ENCODE assay signal across 8 cellular contexts in genomic region chr19:9796113-9796773, GRCh38. TPM values are rescaled to one million over a fixed set of nuclear protein-coding genes. Genes with fewer than 3 reads are reported as not detected.
A peak's percentile ranks its signal among the peaks of the same experiment; 100 is the strongest.
DNase-seq lines count a peak whose midpoint lies in the region; ATAC-seq, FAIRE-seq and TF ChIP-seq lines count a peak whose summit lies in the region.

No MANE protein-coding gene starts in this region.

- WGBS in HepG2 (ENCODE audit: low lambda C conversion rate): 53% methylated on average over 6 of the region's 6 CpGs

- FAIRE-seq in HepG2 (lab: Jason Lieb, UNC): peak; percentile 96

- peak; percentile 83 for TF ChIP-seq RAD21 in HepG2 (CRISPR knock-in tag; IDR thresholded peaks at IDR 0.05)

- H2AFZ ChIP-seq in HepG2 (ENCODE audit: low read length): no peak overlapping the region

- CTCF ChIA-PET in activated CD4-positive, alpha-beta T cell treated with anti-CD3 and anti-CD28 coated beads, Interleukin-2, amount 10 ng/mL, durations not matched to agents 7 days and 5 days (lab: Charles Lee): interaction anchor here (0.7 to 1.3 kb wide), 10 partner anchors 10 to 484 kb away, joined by 3 to 7 read pairs (median 4); no protein-coding TSS in a partner anchor
- CTCF ChIA-PET in HepG2 (lab: Yijun Ruan, JAX; ENCODE audit: low intra/inter-chr PET ratio, low total read pairs): interaction anchor here (1.3 to 2.7 kb wide), 3 partner anchors 171 to 590 kb away, joined by 5 to 50 read pairs (median 15); no protein-coding TSS in a partner anchor

- H3K36me3 Mint-ChIP-seq in activated CD4-positive, alpha-beta T cell treated with anti-CD3 and anti-CD28 coated beads, Interleukin-2, amount 10 ng/mL, durations not matched to agents 7 days and 5 days (ENCODE audit: low read depth): no peaks in the 10 kb centered on the region

- H3K4me1 ChIP-seq in HepG2 (ENCODE audit: insufficient read depth, low read length): 0 out of 2 replicates have a peak, but pooled peaks cover under 1% of the 10 kb centered on the region

- TF ChIP-seq EP300 in HepG2 (IDR thresholded peaks at IDR 0.05; ENCODE audit: low read depth in 2 of 2, low read length in 2 of 2) (no peak), HepG2 (CRISPR knock-in tag; IDR thresholded peaks at IDR 0.05; ENCODE audit: borderline replicate concordance) (no peak)

- H3K4me3 ChIP-seq in HL-60 (replicated peaks; ENCODE audit: insufficient read depth, low read length) (no peak overlapping the region), HepG2 (replicated peaks in 1 of 3; ENCODE audit: insufficient read depth in 1 of 3, low read depth in 2 of 3, low read length in 3 of 3) (no peak overlapping the region)

- no TSS peak for BruUV-seq in HepG2 (replicated peaks; lab: Mats Ljungman, UMichigan)

- H3K27me3 Mint-ChIP-seq in activated CD4-positive, alpha-beta T cell treated with anti-CD3 and anti-CD28 coated beads, Interleukin-2, amount 10 ng/mL, durations not matched to agents 7 days and 5 days: no peaks in the 10 kb centered on the region

- POLR2A ChIA-PET in activated CD4-positive, alpha-beta T cell treated with anti-CD3 and anti-CD28 coated beads, Interleukin-2, amount 10 ng/mL, durations not matched to agents 7 days and 5 days (lab: Charles Lee): no interaction called here
- POLR2A ChIA-PET in HepG2 (lab: Yijun Ruan, JAX): no interaction called here

- in situ Hi-C loops in HepG2 (cut with HindIII; ENCODE audit: extremely low pct_ligation_motif_present, low pct_unique_long_range_greater_than_20kb): loop anchor here (5.0 to 25.0 kb wide), 2 partner anchors 484 to 659 kb away; partner anchors contain the start of genes OR7G3 and ZNF317

- H3K27ac ChIP-seq in HL-60 (replicated peaks) (peak overlapping the region; percentile 36), HepG2 (ENCODE audit: extremely low read length, insufficient read depth, low read length) (no peak overlapping the region)

- DNase-seq in GM04504 (ENCODE audit: low read depth): peak; percentile 72
- peak; percentile 82 to 92 for DNase-seq in HL-60 (ENCODE audit: low read depth in 1 of 2, low spot score in 1 of 2)
- DNase-seq in NCI-H774 (lab: John Stamatoyannopoulos, UW): peak; percentile 79
- peak; percentile 93 for DNase-seq in activated CD4-positive, alpha-beta T cell treated with anti-CD3 and anti-CD28 coated beads, Interleukin-2, amount 10 ng/mL, durations not matched to agents 7 days and 5 days
- peak; percentile 87 for DNase-seq in dedifferentiated amniotic fluid mesenchymal stem cell (ENCODE audit: extremely low spot score)
- peak; percentile 86 for DNase-seq in HepG2 (ENCODE audit: low spot score)
- DNase-seq in stimulated activated CD4-positive, alpha-beta T cell treated with anti-CD3 and anti-CD28 coated beads, Interleukin-4, amount 100 ng/mL, for 48 hours (ENCODE audit: low read depth in 2 of 2): peak; percentile 64 to 74

- no peaks in the 10 kb centered on the region for H3K36me3 ChIP-seq in HepG2 (replicated peaks in 1 of 2; ENCODE audit: control insufficient read depth in 1 of 2, insufficient read depth in 2 of 2, low read length in 2 of 2)

- TF ChIP-seq CTCF in HL-60 (IDR thresholded peaks at IDR 0.05; ENCODE audit: insufficient read depth, low read length) (peak; percentile 94), HepG2 (CRISPR knock-in tag; IDR thresholded peaks at IDR 0.05) (peak; percentile 92)

- H3K9me3 ChIP-seq in HepG2 (ENCODE audit: low read length): no peaks in the 10 kb centered on the region

- peaks cover 41% of the 10 kb centered on the region for H3K4me1 Mint-ChIP-seq in activated CD4-positive, alpha-beta T cell treated with anti-CD3 and anti-CD28 coated beads, Interleukin-2, amount 10 ng/mL, durations not matched to agents 7 days and 5 days

- no peak overlapping the region for H3K4me3 Mint-ChIP-seq in activated CD4-positive, alpha-beta T cell treated with anti-CD3 and anti-CD28 coated beads, Interleukin-2, amount 10 ng/mL, durations not matched to agents 7 days and 5 days

- H3K27ac Mint-ChIP-seq in activated CD4-positive, alpha-beta T cell treated with anti-CD3 and anti-CD28 coated beads, Interleukin-2, amount 10 ng/mL, durations not matched to agents 7 days and 5 days: peak overlapping the region; percentile 84

- TF ChIP-seq POLR2A in HepG2 (IDR thresholded peaks at IDR 0.05; ENCODE audit: insufficient read depth in 1 of 2, low read depth in 2 of 2, low read length in 2 of 2): no peak

- H3K79me2 ChIP-seq in HepG2 (ENCODE audit: insufficient read depth, low read length): no peaks in the 10 kb centered on the region

- ATAC-seq in HepG2 (peak; percentile 71), GM21717 (IDR thresholded peaks at IDR 0.05; ENCODE audit: unreplicated experiment) (no peak)

- no peak overlapping the region for H3K4me2 ChIP-seq in HepG2 (ENCODE audit: low read depth, low read length)

- intact Hi-C loops in HepG2 (cut with micrococcal nuclease; ENCODE audit: unreplicated experiment): loop anchor here (2.0 to 10.0 kb wide), 2 partner anchors 209 to 481 kb away; no protein-coding TSS in a partner anchor

- H4K20me1 ChIP-seq in HepG2 (ENCODE audit: insufficient read depth, low read length): no peaks in the 10 kb centered on the region

- H3K9me3 Mint-ChIP-seq in activated CD4-positive, alpha-beta T cell treated with anti-CD3 and anti-CD28 coated beads, Interleukin-2, amount 10 ng/mL, durations not matched to agents 7 days and 5 days: peaks cover 7% of the 10 kb centered on the region

- peaks cover 3% of the 10 kb centered on the region for H3K27me3 ChIP-seq in HL-60 (ENCODE audit: insufficient read depth, poor library complexity, severe bottlenecking)
- H3K27me3 ChIP-seq in HepG2 (ENCODE audit: control insufficient read depth in 1 of 2, insufficient read depth in 2 of 2, low read length in 2 of 2): no peaks in the 10 kb centered on the region

- H3K9ac ChIP-seq in HepG2 (ENCODE audit: insufficient read depth, low read depth, low read length): no peak overlapping the region

RNA-seq across cellular contexts. Expression of gene FBXL12, which starts 22.6 kb away (rescaled TPM):
- 10 to 100 TPM; 20.9 to 25.6 TPM for total RNA-seq in activated CD4-positive, alpha-beta T cell treated with anti-CD3 and anti-CD28 coated beads, Interleukin-2, amount 10 ng/mL, durations not matched to agents 7 days and 5 days
- total RNA-seq in HepG2 (2016; rRNA removed; fragmentation: Illumina TruSeq; extraction: Trizol): 19.0 and 20.4 TPM in 2 replicates
- total RNA-seq in HepG2 (2016; cell fraction: cytosol; rRNA removed; fragmentation: Illumina TruSeq; extraction: Trizol; ENCODE audit: low read depth): 6.1 and 6.2 TPM in 2 replicates
- 15.4 and 21.7 TPM in 2 replicates for total RNA-seq in HepG2 (2016; cell fraction: insoluble cytoplasmic fraction; rRNA removed; fragmentation: Illumina TruSeq; extraction: Trizol)
- total RNA-seq in HepG2 (2016; cell fraction: membrane; rRNA removed; fragmentation: Illumina TruSeq; extraction: Trizol): 9.7 and 12.3 TPM in 2 replicates
- total RNA-seq in HepG2 (2016; cell fraction: nucleus; rRNA removed; fragmentation: Illumina TruSeq; extraction: Trizol): 18.7 and 20.1 TPM in 2 replicates
- polyA plus RNA-seq in HepG2 (2011; rRNA removed): 23.1 and 30.1 TPM in 2 replicates
- polyA plus RNA-seq in HepG2 (2011; cell fraction: cytosol; rRNA removed): 15.4 and 23.3 TPM in 2 replicates
- 56.0 and 59.0 TPM in 2 replicates for polyA plus RNA-seq in HepG2 (2011; cell fraction: nucleus; rRNA removed)
- 17.5 and 22.5 TPM in 2 replicates for polyA plus RNA-seq in HepG2 (2012)
- 2.6 and 3.8 TPM in 2 replicates for polyA plus RNA-seq in HepG2 (2016; cell fraction: cytosol; fragmentation: Illumina TruSeq; extraction: Trizol; ENCODE audit: low read depth)
- 21.5 and 27.0 TPM in 2 replicates for polyA plus RNA-seq in HepG2 (2016; cell fraction: insoluble cytoplasmic fraction; fragmentation: Illumina TruSeq; extraction: Trizol; ENCODE audit: low read depth)
- 7.6 and 8.6 TPM in 2 replicates for polyA plus RNA-seq in HepG2 (2016; cell fraction: membrane; fragmentation: Illumina TruSeq; extraction: Trizol; ENCODE audit: low read depth)
- 35.6 and 40.1 TPM in 2 replicates for polyA plus RNA-seq in HepG2 (2016; cell fraction: nucleus; fragmentation: Illumina TruSeq; extraction: Trizol; ENCODE audit: insufficient read depth, low read depth)
- 9.7 and 38.5 TPM in 2 replicates for polyA minus RNA-seq in HepG2 (2011; rRNA and poly(A)+ RNA removed; ENCODE audit: low replicate concordance)
- polyA minus RNA-seq in HepG2 (2011; cell fraction: cytosol; rRNA and poly(A)+ RNA removed): 10.0 and 11.3 TPM in 2 replicates
- polyA minus RNA-seq in HepG2 (2011; cell fraction: nucleus; rRNA and poly(A)+ RNA removed): 25.1 and 28.3 TPM in 2 replicates

RNA-seq across cellular contexts. Expression of gene ZNF846, which starts 27.7 kb away (rescaled TPM):
- 1 to 10 TPM; 6.9 to 8.2 TPM for total RNA-seq in activated CD4-positive, alpha-beta T cell treated with anti-CD3 and anti-CD28 coated beads, Interleukin-2, amount 10 ng/mL, durations not matched to agents 7 days and 5 days
- total RNA-seq in HepG2 (2016; rRNA removed; fragmentation: Illumina TruSeq; extraction: Trizol): 3.7 and 5.4 TPM in 2 replicates
- total RNA-seq in HepG2 (2016; cell fraction: cytosol; rRNA removed; fragmentation: Illumina TruSeq; extraction: Trizol; ENCODE audit: low read depth): 1.6 and 2.6 TPM in 2 replicates
- total RNA-seq in HepG2 (2016; cell fraction: insoluble cytoplasmic fraction; rRNA removed; fragmentation: Illumina TruSeq; extraction: Trizol): 4.3 and 4.7 TPM in 2 replicates
- 2.1 and 3.0 TPM in 2 replicates for total RNA-seq in HepG2 (2016; cell fraction: membrane; rRNA removed; fragmentation: Illumina TruSeq; extraction: Trizol)
- 8.0 and 9.0 TPM in 2 replicates for total RNA-seq in HepG2 (2016; cell fraction: nucleus; rRNA removed; fragmentation: Illumina TruSeq; extraction: Trizol)
- polyA plus RNA-seq in HepG2 (2011; rRNA removed): 4.7 and 4.8 TPM in 2 replicates
- 1.6 and 2.3 TPM in 2 replicates for polyA plus RNA-seq in HepG2 (2011; cell fraction: cytosol; rRNA removed)
- polyA plus RNA-seq in HepG2 (2011; cell fraction: nucleus; rRNA removed): 5.1 and 8.8 TPM in 2 replicates
- polyA plus RNA-seq in HepG2 (2012): 3.5 and 3.9 TPM in 2 replicates
- polyA plus RNA-seq in HepG2 (2016; cell fraction: cytosol; fragmentation: Illumina TruSeq; extraction: Trizol; ENCODE audit: low read depth): 1.2 and 1.7 TPM in 2 replicates
- polyA plus RNA-seq in HepG2 (2016; cell fraction: insoluble cytoplasmic fraction; fragmentation: Illumina TruSeq; extraction: Trizol; ENCODE audit: low read depth): 2.1 and 2.2 TPM in 2 replicates
- polyA plus RNA-seq in HepG2 (2016; cell fraction: membrane; fragmentation: Illumina TruSeq; extraction: Trizol; ENCODE audit: low read depth): 1.3 and 1.4 TPM in 2 replicates
- polyA plus RNA-seq in HepG2 (2016; cell fraction: nucleus; fragmentation: Illumina TruSeq; extraction: Trizol; ENCODE audit: insufficient read depth, low read depth): 13.0 and 15.2 TPM in 2 replicates
- polyA minus RNA-seq in HepG2 (2011; rRNA and poly(A)+ RNA removed; ENCODE audit: low replicate concordance): 3.4 TPM in 1 of 2 replicates, not detected in the other
- polyA minus RNA-seq in HepG2 (2011; cell fraction: cytosol; rRNA and poly(A)+ RNA removed): 0.79 and 0.97 TPM in 2 replicates
- polyA minus RNA-seq in HepG2 (2011; cell fraction: nucleus; rRNA and poly(A)+ RNA removed): 19.5 and 21.5 TPM in 2 replicates

RNA-seq across cellular contexts. Expression of gene UBL5, which starts 31.5 kb away (rescaled TPM):
- total RNA-seq in activated CD4-positive, alpha-beta T cell treated with anti-CD3 and anti-CD28 coated beads, Interleukin-2, amount 10 ng/mL, durations not matched to agents 7 days and 5 days: 100 to 1,000 TPM; 313 to 349 TPM
- total RNA-seq in HepG2 (2016; rRNA removed; fragmentation: Illumina TruSeq; extraction: Trizol): 373 and 382 TPM in 2 replicates
- 139 and 172 TPM in 2 replicates for total RNA-seq in HepG2 (2016; cell fraction: cytosol; rRNA removed; fragmentation: Illumina TruSeq; extraction: Trizol; ENCODE audit: low read depth)
- total RNA-seq in HepG2 (2016; cell fraction: insoluble cytoplasmic fraction; rRNA removed; fragmentation: Illumina TruSeq; extraction: Trizol): 375 and 403 TPM in 2 replicates
- 186 and 246 TPM in 2 replicates for total RNA-seq in HepG2 (2016; cell fraction: membrane; rRNA removed; fragmentation: Illumina TruSeq; extraction: Trizol)
- 155 and 174 TPM in 2 replicates for total RNA-seq in HepG2 (2016; cell fraction: nucleus; rRNA removed; fragmentation: Illumina TruSeq; extraction: Trizol)
- polyA plus RNA-seq in HepG2 (2011; rRNA removed): 427 and 487 TPM in 2 replicates
- polyA plus RNA-seq in HepG2 (2011; cell fraction: cytosol; rRNA removed): 507 and 557 TPM in 2 replicates
- 178 and 205 TPM in 2 replicates for polyA plus RNA-seq in HepG2 (2011; cell fraction: nucleus; rRNA removed)
- polyA plus RNA-seq in HepG2 (2012): 308 and 326 TPM in 2 replicates
- polyA plus RNA-seq in HepG2 (2016; cell fraction: cytosol; fragmentation: Illumina TruSeq; extraction: Trizol; ENCODE audit: low read depth): 140 and 221 TPM in 2 replicates
- 360 and 409 TPM in 2 replicates for polyA plus RNA-seq in HepG2 (2016; cell fraction: insoluble cytoplasmic fraction; fragmentation: Illumina TruSeq; extraction: Trizol; ENCODE audit: low read depth)
- 156 and 243 TPM in 2 replicates for polyA plus RNA-seq in HepG2 (2016; cell fraction: membrane; fragmentation: Illumina TruSeq; extraction: Trizol; ENCODE audit: low read depth)
- 294 and 307 TPM in 2 replicates for polyA plus RNA-seq in HepG2 (2016; cell fraction: nucleus; fragmentation: Illumina TruSeq; extraction: Trizol; ENCODE audit: insufficient read depth, low read depth)
- 47.1 and 96.5 TPM in 2 replicates for polyA minus RNA-seq in HepG2 (2011; rRNA and poly(A)+ RNA removed; ENCODE audit: low replicate concordance)
- 33.3 and 39.4 TPM in 2 replicates for polyA minus RNA-seq in HepG2 (2011; cell fraction: cytosol; rRNA and poly(A)+ RNA removed)
- polyA minus RNA-seq in HepG2 (2011; cell fraction: nucleus; rRNA and poly(A)+ RNA removed): 21.3 and 28.2 TPM in 2 replicates

RNA-seq across cellular contexts. Expression of gene PIN1, which starts 38.9 kb away (rescaled TPM):
- total RNA-seq in activated CD4-positive, alpha-beta T cell treated with anti-CD3 and anti-CD28 coated beads, Interleukin-2, amount 10 ng/mL, durations not matched to agents 7 days and 5 days: 10 to 100 TPM; 87.1 to 92.5 TPM
- total RNA-seq in HepG2 (2016; rRNA removed; fragmentation: Illumina TruSeq; extraction: Trizol): 67.3 and 72.0 TPM in 2 replicates
- total RNA-seq in HepG2 (2016; cell fraction: cytosol; rRNA removed; fragmentation: Illumina TruSeq; extraction: Trizol; ENCODE audit: low read depth): 25.2 and 25.3 TPM in 2 replicates
- 65.2 and 75.0 TPM in 2 replicates for total RNA-seq in HepG2 (2016; cell fraction: insoluble cytoplasmic fraction; rRNA removed; fragmentation: Illumina TruSeq; extraction: Trizol)
- total RNA-seq in HepG2 (2016; cell fraction: membrane; rRNA removed; fragmentation: Illumina TruSeq; extraction: Trizol): 37.0 and 38.0 TPM in 2 replicates
- total RNA-seq in HepG2 (2016; cell fraction: nucleus; rRNA removed; fragmentation: Illumina TruSeq; extraction: Trizol): 27.3 and 31.0 TPM in 2 replicates
- polyA plus RNA-seq in HepG2 (2011; rRNA removed): 31.9 and 43.2 TPM in 2 replicates
- 39.4 and 64.9 TPM in 2 replicates for polyA plus RNA-seq in HepG2 (2011; cell fraction: cytosol; rRNA removed)
- polyA plus RNA-seq in HepG2 (2011; cell fraction: nucleus; rRNA removed): 44.7 and 53.7 TPM in 2 replicates
- polyA plus RNA-seq in HepG2 (2012): 19.6 and 20.3 TPM in 2 replicates
- 20.1 and 20.5 TPM in 2 replicates for polyA plus RNA-seq in HepG2 (2016; cell fraction: cytosol; fragmentation: Illumina TruSeq; extraction: Trizol; ENCODE audit: low read depth)
- polyA plus RNA-seq in HepG2 (2016; cell fraction: insoluble cytoplasmic fraction; fragmentation: Illumina TruSeq; extraction: Trizol; ENCODE audit: low read depth): 61.0 and 62.9 TPM in 2 replicates
- 30.3 TPM in 2 replicates for polyA plus RNA-seq in HepG2 (2016; cell fraction: membrane; fragmentation: Illumina TruSeq; extraction: Trizol; ENCODE audit: low read depth)
- polyA plus RNA-seq in HepG2 (2016; cell fraction: nucleus; fragmentation: Illumina TruSeq; extraction: Trizol; ENCODE audit: insufficient read depth, low read depth): 55.0 and 61.1 TPM in 2 replicates
- polyA minus RNA-seq in HepG2 (2011; rRNA and poly(A)+ RNA removed; ENCODE audit: low replicate concordance): 15.9 and 27.0 TPM in 2 replicates
- 10.9 and 16.1 TPM in 2 replicates for polyA minus RNA-seq in HepG2 (2011; cell fraction: cytosol; rRNA and poly(A)+ RNA removed)
- 6.3 and 7.9 TPM in 2 replicates for polyA minus RNA-seq in HepG2 (2011; cell fraction: nucleus; rRNA and poly(A)+ RNA removed)
